In genomic region chr13:80454245-80454644, GRCh38 we compare ENCODE assay signal across 8 cellular contexts.
DNase-seq lines count a peak whose midpoint lies in the region; ATAC-seq and TF ChIP-seq lines count a peak whose summit lies in the region.
"Had no signal": no experiment of that assay in that cellular context is flagged by ENCODE, and none has a peak within 500 bp of the region (broad histone marks: within the 10 kb centered on the region; RNA-seq: fewer than 3 reads in every experiment).

No MANE protein-coding gene starts in this region.

- no peaks in the 10 kb centered on the region for H4K20me1 ChIP-seq in hepatocyte (ENCODE audit: insufficient read depth, poor library complexity, severe bottlenecking)

- no peaks in the 10 kb centered on the region for H3K27me3 ChIP-seq in hepatocyte

- no peaks in the 10 kb centered on the region for H3K9me2 ChIP-seq in hepatocyte (replicated peaks; ENCODE audit: insufficient read depth)

- H3K4me1 ChIP-seq in hepatocyte (ENCODE audit: insufficient read depth) = no peaks in the 10 kb centered on the region

- ATAC-seq in GM19395 (IDR thresholded peaks at IDR 0.05; ENCODE audit: unreplicated experiment) (peak; percentile 95), HG03097 (IDR thresholded peaks at IDR 0.05; ENCODE audit: low FRiP score, unreplicated experiment) (peak; percentile 82), left cardiac atrium (no peak)

- no peak overlapping the region for H3K4me2 ChIP-seq in hepatocyte

- intact Hi-C loops in left cardiac atrium (cut with DNase I) = no loop called here

- peak; percentile 99 for DNase-seq in SIG-M5 (lab: John Stamatoyannopoulos, UW)
- DNase-seq in non-pigmented ciliary epithelial cell (ENCODE audit: low read depth) = peak; percentile 66
- DNase-seq in hepatocyte (ENCODE audit: low spot score) = no peak
- no peak for DNase-seq in left cardiac atrium
- DNase-seq in stimulated activated CD4-positive, alpha-beta T cell treated with anti-CD3 and anti-CD28 coated beads, Interleukin-2, amount 100 ng/mL, for 24 hours = no peak
- DNase-seq: GM23248 had no signal

- no peaks in the 10 kb centered on the region for H3K79me2 ChIP-seq in hepatocyte

- no peak for TF ChIP-seq CTCF in hepatocyte (IDR thresholded peaks at IDR 0.05; ENCODE audit: poor library complexity)

- no peaks in the 10 kb centered on the region for H3K36me3 ChIP-seq in hepatocyte (replicated peaks; ENCODE audit: insufficient read depth, low read depth)

- H3K4me3 ChIP-seq in hepatocyte = no peak overlapping the region
- H3K4me3 ChIP-seq: GM23248 had no signal

- 91% methylated on average over 1 of the region's 1 CpG for WGBS in hepatocyte (ENCODE audit: low lambda C conversion rate, missing lambda C conversion rate)

- no peak overlapping the region for H3K27ac ChIP-seq in hepatocyte
- H3K27ac ChIP-seq: GM23248 had no signal

- no peaks in the 10 kb centered on the region for H3K9me3 ChIP-seq in hepatocyte (ENCODE audit: low read depth)

- H2AFZ ChIP-seq in hepatocyte = no peak overlapping the region
- H2AFZ ChIP-seq: GM23248 had no signal

Comparison
In these comparisons a context has a peak if more than half of its experiments do, and no peak if none do; other contexts are left out.
1. ATAC-seq: peak in GM19395 (single experiment) and HG03097 (single experiment); none in left cardiac atrium (0 of 2).
2. DNase-seq: peak in SIG-M5 (single experiment) and non-pigmented ciliary epithelial cell (single experiment); none in hepatocyte (single experiment), left cardiac atrium (single experiment) and stimulated activated CD4-positive, alpha-beta T cell treated with anti-CD3 and anti-CD28 coated beads, Interleukin-2, amount 100 ng/mL, for 24 hours (0 of 2).